1 cellular context compared by ENCODE assay signal in genomic region chr1:201887116-201887866, GRCh38.
A peak's percentile ranks its signal among the peaks of the same experiment; 100 is the strongest.
TF ChIP-seq lines count a peak whose summit lies in the region.

No MANE protein-coding gene starts in this region.

TF ChIP-seq in K562, 482 proteins besides CTCF, POLR2A, EP300 and RAD21 (continued from another document and continues in another):
- TF ChIP-seq RERE (CRISPR knock-in tag; IDR thresholded peaks at IDR 0.05; ENCODE audit: borderline replicate concordance) (0 out of 2 replicates have a peak, but pooled peaks have one; percentile 64), CTBP1 (IDR thresholded peaks at IDR 0.05; ENCODE audit: borderline replicate concordance) (peak; percentile 70; the same call in 1 of the 2 replicates), RAD51 (IDR thresholded peaks at IDR 0.05; ENCODE audit: borderline replicate concordance, low read depth) (peak; percentile 52; the same call in 1 of the 2 replicates), MAFG (tag; conservative IDR thresholded peaks at IDR 0.05) (no peak), RBM17 (IDR thresholded peaks at IDR 0.05; ENCODE audit: borderline replicate concordance, low read depth, low read length) (no peak), ZNF655 (CRISPR knock-in tag; IDR thresholded peaks at IDR 0.05) (no peak), ELF4 (CRISPR knock-in tag; IDR thresholded peaks at IDR 0.05) (no peak), E2F3 (CRISPR knock-in tag; IDR thresholded peaks at IDR 0.05) (no peak), HDAC8 (tag; IDR thresholded peaks at IDR 0.05) (no peak), NCOA6 (IDR thresholded peaks at IDR 0.05) (no peak), HMGN3 (IDR thresholded peaks at IDR 0.05; ENCODE audit: borderline replicate concordance, extremely low read depth, insufficient read length, low read depth, low read length) (no peak), PTTG1 (tag; IDR thresholded peaks at IDR 0.05; ENCODE audit: low read depth) (no peak), LARP7 (IDR thresholded peaks at IDR 0.05) (no peak), SREBF2 (CRISPR knock-in tag; IDR thresholded peaks at IDR 0.05) (no peak), MTA2 (IDR thresholded peaks at IDR 0.05; ENCODE audit: low read depth) (no peak), ZC3H4 (CRISPR knock-in tag; IDR thresholded peaks at IDR 0.05; ENCODE audit: borderline replicate concordance) (no peak), PYGO2 (tag; IDR thresholded peaks at IDR 0.05) (no peak), HNRNPL (IDR thresholded peaks at IDR 0.05; ENCODE audit: low read depth, low read length) (no peak), ZNF518B (CRISPR knock-in tag; IDR thresholded peaks at IDR 0.05) (no peak), L3MBTL2 (IDR thresholded peaks at IDR 0.05) (peak; percentile 73; the same call in 1 of the 2 replicates), CBFA2T3 (IDR thresholded peaks at IDR 0.05) (peak; percentile 49), KAT8 (IDR thresholded peaks at IDR 0.05; ENCODE audit: low read depth) (no peak), MYNN (IDR thresholded peaks at IDR 0.05) (no peak), MYNN (CRISPR knock-in tag; IDR thresholded peaks at IDR 0.05) (no peak), CBX2 (IDR thresholded peaks at IDR 0.05; ENCODE audit: insufficient read depth, low read length, poor library complexity, severe bottlenecking) (no peak), MAX (CRISPR knock-in tag; IDR thresholded peaks at IDR 0.05) (peak; percentile 73), ZBTB40 (IDR thresholded peaks at IDR 0.05) (no peak), ZBTB40 (CRISPR knock-in tag; IDR thresholded peaks at IDR 0.05) (no peak), SMARCA4 (IDR thresholded peaks at IDR 0.05) (peak; percentile 60; the same call in 1 of the 2 replicates), TBP (optimal IDR thresholded peaks at IDR 0.05; ENCODE audit: low read depth, low read length) (no peak), SRSF7 (optimal IDR thresholded peaks at IDR 0.05; ENCODE audit: low read depth, low read length) (no peak), RUNX1 (IDR thresholded peaks at IDR 0.05; ENCODE audit: low read depth) (no peak), HDAC3 (IDR thresholded peaks at IDR 0.05; ENCODE audit: borderline replicate concordance, partially characterized antibody) (no peak), USF1 (CRISPR knock-in tag; IDR thresholded peaks at IDR 0.05) (peak; percentile 65), ATF3 (IDR thresholded peaks at IDR 0.05) (peak; percentile 63; the same call in 1 of the 2 replicates), ATF3 (CRISPR knock-in tag; conservative IDR thresholded peaks at IDR 0.05) (no peak), E2F6 (IDR thresholded peaks at IDR 0.05; ENCODE audit: borderline replicate concordance in 1 of 2, extremely low read depth in 1 of 2, insufficient read depth in 1 of 2, insufficient read length in 1 of 2, low read depth in 1 of 2, low read length in 1 of 2, poor library complexity in 1 of 2, severe bottlenecking in 1 of 2) (peak in 1 of 2 experiments; percentile 17), ZBED1 (IDR thresholded peaks at IDR 0.05) (no peak), FOSL1 (tag; conservative IDR thresholded peaks at IDR 0.05) (peak; percentile 89), SNAPC5 (CRISPR knock-in tag; IDR thresholded peaks at IDR 0.05) (no peak), ZNF644 (tag; IDR thresholded peaks at IDR 0.05; ENCODE audit: low read depth) (no peak), ZNF785 (CRISPR knock-in tag; IDR thresholded peaks at IDR 0.05) (no peak), ZNF79 (CRISPR knock-in tag; IDR thresholded peaks at IDR 0.05; ENCODE audit: low read depth) (no peak)
